18 cellular contexts compared by ENCODE assay signal in genomic region chr4:94407846-94408245, GRCh38. TPM values are rescaled to one million over a fixed set of nuclear protein-coding genes. Genes with fewer than 3 reads are reported as not detected.
A peak's percentile ranks its signal among the peaks of the same experiment; 100 is the strongest.
DNase-seq lines count a peak whose midpoint lies in the region; ATAC-seq and TF ChIP-seq lines count a peak whose summit lies in the region.
"Had no signal": no experiment of that assay in that cellular context is flagged by ENCODE, and none has a peak within 500 bp of the region (broad histone marks: within the 10 kb centered on the region; RNA-seq: fewer than 3 reads in every experiment).

No MANE protein-coding gene starts in this region.

- H3K9me3 ChIP-seq in SK-N-MC (ENCODE audit: low read depth, low read length) (no peaks in the 10 kb centered on the region), esophagus muscularis mucosa (no peaks in the 10 kb centered on the region), left ventricle myocardium inferior (replicated peaks) (no peaks in the 10 kb centered on the region), uterus (no peaks in the 10 kb centered on the region)
- H3K9me3 ChIP-seq: tibial nerve had no signal

- no peak for TF ChIP-seq CTCF in esophagus muscularis mucosa (IDR thresholded peaks at IDR 0.05)
- TF ChIP-seq CTCF in left ventricle myocardium inferior (IDR thresholded peaks at IDR 0.05; ENCODE audit: borderline replicate concordance) = no peak
- no peak for TF ChIP-seq CTCF in uterus (IDR thresholded peaks at IDR 0.05)

- intact Hi-C loops in esophagus muscularis mucosa (cut with DNase I) = loop anchor here (2.0 kb wide), 1 partner anchor 191 kb away; no protein-coding TSS in a partner anchor
- intact Hi-C loops in left ventricle myocardium inferior (cut with micrococcal nuclease) = loop anchor here (2.0 kb wide), 2 partner anchors 181 to 189 kb away; no protein-coding TSS in a partner anchor
- intact Hi-C loops in uterus (cut with DNase I; ENCODE audit: low total_unique reads) = loop anchor here (10.0 kb wide), 1 partner anchor 207 kb away; no protein-coding TSS in a partner anchor

- no peaks in the 10 kb centered on the region for H3K36me3 ChIP-seq in SK-N-MC (ENCODE audit: insufficient read depth, low read length)
- no peaks in the 10 kb centered on the region for H3K36me3 ChIP-seq in esophagus muscularis mucosa
- no peaks in the 10 kb centered on the region for H3K36me3 ChIP-seq in left ventricle myocardium inferior
- H3K36me3 ChIP-seq in uterus = no peaks in the 10 kb centered on the region
- H3K36me3 ChIP-seq: tibial nerve had no signal

- no peak for ATAC-seq in GM18511 (IDR thresholded peaks at IDR 0.05; ENCODE audit: unreplicated experiment)
- ATAC-seq: activated T-cell treated with anti-CD3 and anti-CD28 coated beads, Interleukin-2, amount 50 U/mL, for 4 hours; natural killer cell treated with Interleukin-12 subunit alpha and Interleukin-12 subunit beta and Interleukin-15 and Interleukin-18, amount 100 ng/mL, for 72 hours had no signal

- DNase-seq in SK-N-MC (ENCODE audit: low read depth, low spot score) (no peak), esophagus muscularis mucosa (ENCODE audit: extremely low spot score) (no peak), left ventricle myocardium inferior (no peak), uterus (no peak), NCI-H1092 treated with DMSO at 0.1 percent for 48 hours (lab: John Stamatoyannopoulos, UW) (no peak), retina (no peak)
- DNase-seq: activated CD8-positive, alpha-beta memory T cell treated with anti-CD3 and anti-CD28 coated beads for 24 hours; activated naive CD4-positive, alpha-beta T cell; activated T-cell treated with anti-CD3 and anti-CD28 coated beads, Interleukin-2, amount 50 U/mL, for 4 hours; dorsolateral prefrontal cortex; foreskin melanocyte; GDM1; NCI-H1417 treated with DMSO at 0.1 percent for 48 hours; NCI-H510A treated with DMSO at 0.1 percent for 48 hours; T-helper 2 cell had no signal

- no peak for TF ChIP-seq EP300 in esophagus muscularis mucosa (IDR thresholded peaks at IDR 0.05)

- peak overlapping the region; percentile 98 for H3K27ac ChIP-seq in SK-N-MC
- H3K27ac ChIP-seq in esophagus muscularis mucosa (replicated peaks in 1 of 4) = peak overlapping the region; percentile 4 to 43 (median 24)
- H3K27ac ChIP-seq in left ventricle myocardium inferior (replicated peaks) = peak overlapping the region; percentile 89
- H3K27ac ChIP-seq in uterus = peak overlapping the region; percentile 83 to 93
- H3K27ac ChIP-seq: dorsolateral prefrontal cortex, tibial nerve had no signal

- no peak overlapping the region for H3K4me3 ChIP-seq in SK-N-MC
- H3K4me3 ChIP-seq in esophagus muscularis mucosa = no peak overlapping the region
- peak overlapping the region; percentile 26 for H3K4me3 ChIP-seq in left ventricle myocardium inferior
- H3K4me3 ChIP-seq in uterus = no peak overlapping the region
- H3K4me3 ChIP-seq: tibial nerve had no signal

- H3K27me3 ChIP-seq in esophagus muscularis mucosa = no peaks in the 10 kb centered on the region
- no peaks in the 10 kb centered on the region for H3K27me3 ChIP-seq in left ventricle myocardium inferior (ENCODE audit: low read depth)
- H3K27me3 ChIP-seq in uterus = no peaks in the 10 kb centered on the region
- H3K27me3 ChIP-seq: tibial nerve had no signal

- H3K9ac ChIP-seq in SK-N-MC (ENCODE audit: insufficient read length) = no peak overlapping the region

- TF ChIP-seq POLR2A in esophagus muscularis mucosa (IDR thresholded peaks at IDR 0.05; ENCODE audit: low read depth) (no peak), uterus (IDR thresholded peaks at IDR 0.05) (no peak)

- 53% methylated on average over 2 of the region's 2 CpGs for WGBS in esophagus muscularis mucosa

- H3K4me1 ChIP-seq in esophagus muscularis mucosa (peaks cover 14 to 52% (median 40%) of the 10 kb centered on the region in 4 donors), left ventricle myocardium inferior (peaks cover 75% of the 10 kb centered on the region), uterus (peaks cover 0 to 17% of the 10 kb centered on the region in 2 donors)

RNA-seq across cellular contexts. Expression of gene PDLIM5, which starts 43.9 kb away (rescaled TPM):
- total RNA-seq in esophagus muscularis mucosa (100 to 1,000 TPM; 138 to 160 (median 146) TPM), left ventricle myocardium inferior (982 TPM), uterus (100 to 1,000 TPM in 3 of 4 donors, 10 to 100 TPM in 1; 90.8 to 571 (median 351) TPM)

Comparison
In these comparisons a context has a peak if more than half of its experiments do, and no peak if none do; other contexts are left out.
1. H3K27ac ChIP-seq: peak in every context shown above with its lines; median percentile 98 in SK-N-MC; 89 in left ventricle myocardium inferior; 88 in uterus; 24 in esophagus muscularis mucosa.